Comparison of ENCODE assay signal across 1 cellular context in the genomic region with DNA sequence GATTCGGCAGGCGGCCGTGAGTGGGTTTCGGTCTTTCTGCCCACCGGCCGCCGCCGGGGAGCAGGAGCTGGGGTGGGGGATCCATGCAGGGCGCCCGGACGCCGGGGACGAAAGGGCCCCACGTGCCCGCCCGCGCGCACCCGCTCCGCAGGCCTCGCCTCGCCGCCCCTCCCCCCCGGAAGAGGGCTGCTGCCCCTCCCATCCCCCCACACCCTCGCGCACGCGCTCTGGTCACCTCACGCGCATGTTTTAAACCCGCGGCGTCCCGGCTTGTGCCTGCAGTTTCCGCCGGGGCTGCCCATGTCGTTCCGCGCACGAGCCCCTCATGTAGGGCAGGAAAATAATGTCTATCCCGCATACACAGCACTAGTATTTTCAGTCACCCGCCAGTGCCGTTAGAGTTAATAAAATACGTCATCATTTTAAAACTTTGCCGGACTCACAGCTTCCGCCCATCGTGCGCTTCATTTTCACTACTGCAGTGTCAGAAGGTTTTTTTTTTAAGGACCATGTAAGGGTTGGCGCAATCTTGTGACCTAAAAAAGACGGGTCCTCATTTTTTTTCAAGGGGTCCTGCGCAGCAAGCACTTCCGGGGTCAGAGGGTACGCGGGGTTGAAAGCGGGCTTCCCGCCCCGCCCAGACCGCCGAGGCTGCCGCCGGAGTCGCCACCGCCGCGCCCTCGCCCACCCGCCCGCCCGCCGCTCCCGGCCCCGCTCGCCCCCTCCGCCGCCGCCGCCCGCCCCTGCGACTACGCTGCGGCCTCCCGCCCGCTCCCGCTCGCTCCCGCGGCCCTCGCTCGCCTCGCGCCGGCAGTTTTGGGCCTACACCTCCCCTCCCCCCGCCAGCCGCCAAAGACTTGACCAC.
A peak's percentile ranks its signal among the peaks of the same experiment; 100 is the strongest.
TF ChIP-seq lines count a peak whose summit lies in the region.

PCBP1 (plus strand) TSS at position 640 of the 865 bp plus-strand sequence. CDS start 267 bp downstream, outside the sequence.

TF ChIP-seq in GM12878, 131 proteins besides CTCF, POLR2A, EP300 and RAD21 (continued from another document and continues in another):
- TF ChIP-seq, protein P1, sequence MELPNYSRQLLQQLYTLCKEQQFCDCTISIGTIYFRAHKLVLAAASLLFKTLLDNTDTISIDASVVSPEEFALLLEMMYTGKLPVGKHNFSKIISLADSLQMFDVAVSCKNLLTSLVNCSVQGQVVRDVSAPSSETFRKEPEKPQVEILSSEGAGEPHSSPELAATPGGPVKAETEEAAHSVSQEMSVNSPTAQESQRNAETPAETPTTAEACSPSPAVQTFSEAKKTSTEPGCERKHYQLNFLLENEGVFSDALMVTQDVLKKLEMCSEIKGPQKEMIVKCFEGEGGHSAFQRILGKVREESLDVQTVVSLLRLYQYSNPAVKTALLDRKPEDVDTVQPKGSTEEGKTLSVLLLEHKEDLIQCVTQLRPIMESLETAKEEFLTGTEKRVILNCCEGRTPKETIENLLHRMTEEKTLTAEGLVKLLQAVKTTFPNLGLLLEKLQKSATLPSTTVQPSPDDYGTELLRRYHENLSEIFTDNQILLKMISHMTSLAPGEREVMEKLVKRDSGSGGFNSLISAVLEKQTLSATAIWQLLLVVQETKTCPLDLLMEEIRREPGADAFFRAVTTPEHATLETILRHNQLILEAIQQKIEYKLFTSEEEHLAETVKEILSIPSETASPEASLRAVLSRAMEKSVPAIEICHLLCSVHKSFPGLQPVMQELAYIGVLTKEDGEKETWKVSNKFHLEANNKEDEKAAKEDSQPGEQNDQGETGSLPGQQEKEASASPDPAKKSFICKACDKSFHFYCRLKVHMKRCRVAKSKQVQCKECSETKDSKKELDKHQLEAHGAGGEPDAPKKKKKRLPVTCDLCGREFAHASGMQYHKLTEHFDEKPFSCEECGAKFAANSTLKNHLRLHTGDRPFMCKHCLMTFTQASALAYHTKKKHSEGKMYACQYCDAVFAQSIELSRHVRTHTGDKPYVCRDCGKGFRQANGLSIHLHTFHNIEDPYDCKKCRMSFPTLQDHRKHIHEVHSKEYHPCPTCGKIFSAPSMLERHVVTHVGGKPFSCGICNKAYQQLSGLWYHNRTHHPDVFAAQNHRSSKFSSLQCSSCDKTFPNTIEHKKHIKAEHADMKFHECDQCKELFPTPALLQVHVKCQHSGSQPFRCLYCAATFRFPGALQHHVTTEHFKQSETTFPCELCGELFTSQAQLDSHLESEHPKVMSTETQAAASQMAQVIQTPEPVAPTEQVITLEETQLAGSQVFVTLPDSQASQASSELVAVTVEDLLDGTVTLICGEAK (IDR thresholded peaks at IDR 0.05; ENCODE audit: borderline replicate concordance) = peak; percentile 92
- TF ChIP-seq NR2F1 (conservative IDR thresholded peaks at IDR 0.05) (peak; percentile 73; the same call in 1 of the 2 replicates), ZNF687 (IDR thresholded peaks at IDR 0.05) (no peak), CUX1 (IDR thresholded peaks at IDR 0.05; ENCODE audit: insufficient replicate concordance, low read depth, low read length) (no peak), BCLAF1 (IDR thresholded peaks at IDR 0.05) (no peak), IKZF2 (IDR thresholded peaks at IDR 0.05) (no peak), KDM1A (IDR thresholded peaks at IDR 0.05; ENCODE audit: borderline replicate concordance) (no peak), TCF12 (IDR thresholded peaks at IDR 0.05; ENCODE audit: low read depth, low read length) (peak; percentile 64; the same call in 1 of the 2 replicates), FOXM1 (IDR thresholded peaks at IDR 0.05; ENCODE audit: low read depth, low read length) (no peak), NBN (IDR thresholded peaks at IDR 0.05) (peak; percentile 79), ESRRA (IDR thresholded peaks at IDR 0.05; ENCODE audit: low read length) (no peak; the same call in 1 of the 2 replicates), BHLHE40 (IDR thresholded peaks at IDR 0.05; ENCODE audit: borderline replicate concordance in 1 of 2, low read depth in 2 of 2, low read length in 1 of 2) (peak; percentile 86 to 97), POLR2AphosphoS5 (IDR thresholded peaks at IDR 0.05; ENCODE audit: low read length) (peak; percentile 83), NR2C1 (IDR thresholded peaks at IDR 0.05) (peak; percentile 98), FOS (IDR thresholded peaks at IDR 0.05; ENCODE audit: borderline replicate concordance, extremely low read depth, insufficient read length) (no peak), PBX3 (IDR thresholded peaks at IDR 0.05; ENCODE audit: insufficient replicate concordance, low read depth, low read length) (no peak), MEF2B (IDR thresholded peaks at IDR 0.05; ENCODE audit: partially characterized antibody, poor library complexity, severe bottlenecking) (no peak), JUNB (IDR thresholded peaks at IDR 0.05) (0 out of 2 replicates have a peak, but pooled peaks have one; percentile 12), RB1 (IDR thresholded peaks at IDR 0.05; ENCODE audit: borderline replicate concordance) (peak; percentile 57; the same call in 1 of the 2 replicates), YY1 (IDR thresholded peaks at IDR 0.05; ENCODE audit: low read depth, low read length) (no peak), ASH2L (IDR thresholded peaks at IDR 0.05; ENCODE audit: borderline replicate concordance, low read depth) (no peak), STAT1 (conservative IDR thresholded peaks at IDR 0.05) (peak; percentile 74; the same call in 1 of the 2 replicates), PML (IDR thresholded peaks at IDR 0.05; ENCODE audit: low read length) (no peak), SRF (IDR thresholded peaks at IDR 0.05; ENCODE audit: low read depth in 2 of 2, low read length in 2 of 2) (peak in 1 of 2 experiments; percentile 51; a peak in 1 of 4 replicates)
- TF ChIP-seq, protein P2, sequence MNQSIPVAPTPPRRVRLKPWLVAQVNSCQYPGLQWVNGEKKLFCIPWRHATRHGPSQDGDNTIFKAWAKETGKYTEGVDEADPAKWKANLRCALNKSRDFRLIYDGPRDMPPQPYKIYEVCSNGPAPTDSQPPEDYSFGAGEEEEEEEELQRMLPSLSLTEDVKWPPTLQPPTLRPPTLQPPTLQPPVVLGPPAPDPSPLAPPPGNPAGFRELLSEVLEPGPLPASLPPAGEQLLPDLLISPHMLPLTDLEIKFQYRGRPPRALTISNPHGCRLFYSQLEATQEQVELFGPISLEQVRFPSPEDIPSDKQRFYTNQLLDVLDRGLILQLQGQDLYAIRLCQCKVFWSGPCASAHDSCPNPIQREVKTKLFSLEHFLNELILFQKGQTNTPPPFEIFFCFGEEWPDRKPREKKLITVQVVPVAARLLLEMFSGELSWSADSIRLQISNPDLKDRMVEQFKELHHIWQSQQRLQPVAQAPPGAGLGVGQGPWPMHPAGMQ (IDR thresholded peaks at IDR 0.05; ENCODE audit: borderline replicate concordance) = peak; percentile 96
- TF ChIP-seq, protein P3, sequence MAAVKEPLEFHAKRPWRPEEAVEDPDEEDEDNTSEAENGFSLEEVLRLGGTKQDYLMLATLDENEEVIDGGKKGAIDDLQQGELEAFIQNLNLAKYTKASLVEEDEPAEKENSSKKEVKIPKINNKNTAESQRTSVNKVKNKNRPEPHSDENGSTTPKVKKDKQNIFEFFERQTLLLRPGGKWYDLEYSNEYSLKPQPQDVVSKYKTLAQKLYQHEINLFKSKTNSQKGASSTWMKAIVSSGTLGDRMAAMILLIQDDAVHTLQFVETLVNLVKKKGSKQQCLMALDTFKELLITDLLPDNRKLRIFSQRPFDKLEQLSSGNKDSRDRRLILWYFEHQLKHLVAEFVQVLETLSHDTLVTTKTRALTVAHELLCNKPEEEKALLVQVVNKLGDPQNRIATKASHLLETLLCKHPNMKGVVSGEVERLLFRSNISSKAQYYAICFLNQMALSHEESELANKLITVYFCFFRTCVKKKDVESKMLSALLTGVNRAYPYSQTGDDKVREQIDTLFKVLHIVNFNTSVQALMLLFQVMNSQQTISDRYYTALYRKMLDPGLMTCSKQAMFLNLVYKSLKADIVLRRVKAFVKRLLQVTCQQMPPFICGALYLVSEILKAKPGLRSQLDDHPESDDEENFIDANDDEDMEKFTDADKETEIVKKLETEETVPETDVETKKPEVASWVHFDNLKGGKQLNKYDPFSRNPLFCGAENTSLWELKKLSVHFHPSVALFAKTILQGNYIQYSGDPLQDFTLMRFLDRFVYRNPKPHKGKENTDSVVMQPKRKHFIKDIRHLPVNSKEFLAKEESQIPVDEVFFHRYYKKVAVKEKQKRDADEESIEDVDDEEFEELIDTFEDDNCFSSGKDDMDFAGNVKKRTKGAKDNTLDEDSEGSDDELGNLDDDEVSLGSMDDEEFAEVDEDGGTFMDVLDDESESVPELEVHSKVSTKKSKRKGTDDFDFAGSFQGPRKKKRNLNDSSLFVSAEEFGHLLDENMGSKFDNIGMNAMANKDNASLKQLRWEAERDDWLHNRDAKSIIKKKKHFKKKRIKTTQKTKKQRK (IDR thresholded peaks at IDR 0.05; ENCODE audit: low read depth, low read length) = no peak
